In genomic region chr10:11866199-11866925, GRCh38 we compare ENCODE assay signal across 2 cellular contexts.
TF ChIP-seq lines count a peak whose summit lies in the region.

No MANE protein-coding gene starts in this region.

TF ChIP-seq in liver, 16 proteins besides CTCF, POLR2A, EP300 and RAD21:
- TF ChIP-seq TAF1 (conservative IDR thresholded peaks at IDR 0.05): no peak
- TF ChIP-seq HNF4A (conservative IDR thresholded peaks at IDR 0.05): no peak
- TF ChIP-seq RXRA (IDR thresholded peaks at IDR 0.05): peak in 1 of 2 donors; percentile 57
- no peak for TF ChIP-seq SP1 (IDR thresholded peaks at IDR 0.05)
- TF ChIP-seq FOXA2 (IDR thresholded peaks at IDR 0.05): no peak

TF ChIP-seq in HepG2, 621 proteins besides CTCF, POLR2A, EP300 and RAD21:
- no peak for TF ChIP-seq RBFOX2 (IDR thresholded peaks at IDR 0.05; ENCODE audit: low read depth, low read length)
- no peak for TF ChIP-seq FOSL1 (CRISPR knock-in tag; IDR thresholded peaks at IDR 0.05; ENCODE audit: borderline replicate concordance)
- TF ChIP-seq ZNF776 (CRISPR knock-in tag; IDR thresholded peaks at IDR 0.05): no peak
- no peak for TF ChIP-seq THRA (CRISPR knock-in tag; IDR thresholded peaks at IDR 0.05; ENCODE audit: borderline replicate concordance)
- no peak for TF ChIP-seq MIXL1 (CRISPR knock-in tag; IDR thresholded peaks at IDR 0.05)
- no peak for TF ChIP-seq STAT6 (CRISPR knock-in tag; IDR thresholded peaks at IDR 0.05; ENCODE audit: borderline replicate concordance)
- TF ChIP-seq KLF15 (CRISPR knock-in tag; IDR thresholded peaks at IDR 0.05; ENCODE audit: borderline replicate concordance): no peak
- no peak for TF ChIP-seq CHCHD3 (CRISPR knock-in tag; IDR thresholded peaks at IDR 0.05)
- TF ChIP-seq ZNF597 (CRISPR knock-in tag; IDR thresholded peaks at IDR 0.05): no peak
- TF ChIP-seq NR3C1 (CRISPR knock-in tag; IDR thresholded peaks at IDR 0.05): no peak
- no peak for TF ChIP-seq MAFF (IDR thresholded peaks at IDR 0.05; ENCODE audit: low read depth, low read length)
TF ChIP-seq in HepG2: peak in this region for 0.
